In genomic region chr2:159615187-159615935, GRCh38 we compare ENCODE assay signal across 8 cellular contexts. TPM values are rescaled to one million over a fixed set of nuclear protein-coding genes. Genes with fewer than 3 reads are reported as not detected.
DNase-seq lines count a peak whose midpoint lies in the region; ATAC-seq and TF ChIP-seq lines count a peak whose summit lies in the region.

No MANE protein-coding gene starts in this region.

- peak overlapping the region; percentile 93; the same call in 2 of the 3 replicates for H2BK15ac ChIP-seq in IMR-90 (ENCODE audit: low read depth, low read length)

- H3K9ac ChIP-seq in IMR-90 (ENCODE audit: low read depth, low read length) (peak overlapping the region; percentile 97), muscle layer of colon (ENCODE audit: low read length) (peak overlapping the region; percentile 99)

- TF ChIP-seq RAD21 in IMR-90 (IDR thresholded peaks at IDR 0.05; ENCODE audit: low read length): no peak

- no peaks in the 10 kb centered on the region for H4K20me1 ChIP-seq in IMR-90 (ENCODE audit: insufficient read depth, low read length)

- in situ Hi-C loops in IMR-90 (cut with MboI; ENCODE audit: low sequenced_read_pairs): no loop called here

- TF ChIP-seq CTCF in IMR-90 (conservative IDR thresholded peaks at IDR 0.05; ENCODE audit: low read depth, low read length): no peak

- intact Hi-C loops in IMR-90 (cut with micrococcal nuclease): loop anchor here (10.0 kb wide), 1 partner anchor 481 kb away; no protein-coding TSS in a partner anchor

- peak overlapping the region; percentile 59 to 96; a peak in 3 of 4 replicates for H4K8ac ChIP-seq in IMR-90 (ENCODE audit: low read depth in 2 of 2, low read length in 2 of 2)

- peak overlapping the region; percentile 88 for H2AFZ ChIP-seq in IMR-90 (replicated peaks; ENCODE audit: low read length, poor library complexity)

- H3K56ac ChIP-seq in IMR-90 (ENCODE audit: extremely low read depth, insufficient read depth, low read length): peak overlapping the region; percentile 95

- H3K4me1 ChIP-seq in IMR-90 (ENCODE audit: control insufficient read depth, insufficient read depth, low read length) (no peaks in the 10 kb centered on the region; the same call in 1 of the 2 replicates), muscle layer of colon (ENCODE audit: insufficient read depth, low read length) (peaks cover 25% of the 10 kb centered on the region)

- H3K27ac ChIP-seq in IMR-90 (ENCODE audit: insufficient read depth, low read length): peak overlapping the region; percentile 98
- H3K27ac ChIP-seq in muscle layer of colon (ENCODE audit: low read depth, low read length): peak overlapping the region; percentile 96

- peaks cover 15% of the 10 kb centered on the region for H3K4me1 Mint-ChIP-seq in stimulated activated naive CD8-positive, alpha-beta T cell treated with anti-CD3 and anti-CD28 coated beads, Interleukin-15, Interleukin-2, amounts not matched to agents 100 ng/mL and 50 ng/mL, for 24 hours (ENCODE audit: low read depth)

- H3K9me3 ChIP-seq in IMR-90 (ENCODE audit: control insufficient read depth, insufficient read depth, low read length) (no peaks in the 10 kb centered on the region), muscle layer of colon (ENCODE audit: low read length) (no peaks in the 10 kb centered on the region)

- peak overlapping the region; percentile 68 for H3K27ac Mint-ChIP-seq in stimulated activated naive CD8-positive, alpha-beta T cell treated with anti-CD3 and anti-CD28 coated beads, Interleukin-15, Interleukin-2, amounts not matched to agents 100 ng/mL and 50 ng/mL, for 24 hours

- peak overlapping the region; percentile 88 for H3K4me3 ChIP-seq in IMR-90 (ENCODE audit: insufficient read depth, low read depth, low read length)
- H3K4me3 ChIP-seq in muscle layer of colon (ENCODE audit: low read depth in 1 of 2, low read length in 2 of 2): peak overlapping the region; percentile 77 to 94

- dilution Hi-C loops in IMR-90 (cut with HindIII; ENCODE audit: low sequenced_read_pairs, unreplicated experiment): no loop called here

- H4K91ac ChIP-seq in IMR-90 (ENCODE audit: insufficient read depth, low read depth, low read length): peak overlapping the region; percentile 94

- H2BK20ac ChIP-seq in IMR-90 (ENCODE audit: low read depth, low read length): peak overlapping the region; percentile 60

- peak overlapping the region; percentile 90 for H3K14ac ChIP-seq in IMR-90 (replicated peaks; ENCODE audit: low read depth, low read length)

- H2BK120ac ChIP-seq in IMR-90 (ENCODE audit: low read depth, low read length): peak overlapping the region; percentile 78

- H3K4ac ChIP-seq in IMR-90 (ENCODE audit: low read depth, low read length): peak overlapping the region; percentile 92

- CTCF ChIA-PET in IMR-90 (lab: Yijun Ruan, JAX): interaction anchor here (0.6 kb wide), 1 partner anchor 26 kb away, joined by 3 read pairs; no protein-coding TSS in a partner anchor

- peak overlapping the region; percentile 61 for H2AK9ac ChIP-seq in IMR-90 (replicated peaks; ENCODE audit: low read depth, low read length, poor library complexity)

- peak; percentile 74 for ATAC-seq in GM21529 (IDR thresholded peaks at IDR 0.05; ENCODE audit: unreplicated experiment)
- ATAC-seq in IMR-90 (ENCODE audit: low read depth): peak; percentile 90

- peak overlapping the region; percentile 97 for H3K18ac ChIP-seq in IMR-90 (ENCODE audit: low read depth, low read length)

- WGBS in IMR-90 (ENCODE audit: extremely low coverage in 2 of 2, insufficient read length in 1 of 2), 2 experiments: no CpG with 5 or more reads among the region's 45 CpGs

- H3K9me1 ChIP-seq in IMR-90 (ENCODE audit: insufficient read depth, low read length): 0 out of 2 replicates have a peak, but pooled peaks cover 3% of the 10 kb centered on the region

- POLR2A ChIA-PET in IMR-90 (lab: Charles Lee; ENCODE audit: unreplicated experiment): interaction anchor here (0.5 to 0.7 kb wide), 9 partner anchors 18 to 541 kb away, joined by 3 to 17 read pairs (median 8); no protein-coding TSS in a partner anchor

- BruUV-seq in IMR-90 (replicated peaks; lab: Mats Ljungman, UMichigan): no TSS peak

- peak overlapping the region; percentile 55; the same call in 1 of the 2 replicates for H2AK5ac ChIP-seq in IMR-90 (ENCODE audit: low read depth, low read length)

- H3K79me1 ChIP-seq in IMR-90 (ENCODE audit: low read depth in 1 of 2, low read length in 2 of 2): peaks cover 0 to 12% of the 10 kb centered on the region in 2 experiments; a peak in 2 of 4 replicates

- H3K23ac ChIP-seq in IMR-90 (ENCODE audit: low read depth, low read length): peak overlapping the region; percentile 97

- peak overlapping the region; percentile 98 for H4K5ac ChIP-seq in IMR-90 (ENCODE audit: low read depth, low read length)

- peak overlapping the region; percentile 87 for H3K4me2 ChIP-seq in IMR-90 (ENCODE audit: low read depth, low read length)

- H3K27me3 ChIP-seq in IMR-90 (ENCODE audit: control insufficient read depth, insufficient read depth, low read length): no peaks in the 10 kb centered on the region
- no peaks in the 10 kb centered on the region for H3K27me3 ChIP-seq in muscle layer of colon (ENCODE audit: control insufficient read depth in 1 of 2, insufficient read depth in 2 of 2, low read length in 2 of 2)

- no peaks in the 10 kb centered on the region for H3K36me3 ChIP-seq in IMR-90 (ENCODE audit: control insufficient read depth, insufficient read depth, low read length)
- H3K36me3 ChIP-seq in muscle layer of colon (ENCODE audit: insufficient read depth, low read length): no peaks in the 10 kb centered on the region

- H3K9me3 Mint-ChIP-seq in stimulated activated naive CD8-positive, alpha-beta T cell treated with anti-CD3 and anti-CD28 coated beads, Interleukin-15, Interleukin-2, amounts not matched to agents 100 ng/mL and 50 ng/mL, for 24 hours: no peaks in the 10 kb centered on the region

- H3K36me3 Mint-ChIP-seq in stimulated activated naive CD8-positive, alpha-beta T cell treated with anti-CD3 and anti-CD28 coated beads, Interleukin-15, Interleukin-2, amounts not matched to agents 100 ng/mL and 50 ng/mL, for 24 hours (ENCODE audit: low read depth): no peaks in the 10 kb centered on the region

- peaks cover 31% of the 10 kb centered on the region for H3K27me3 Mint-ChIP-seq in stimulated activated naive CD8-positive, alpha-beta T cell treated with anti-CD3 and anti-CD28 coated beads, Interleukin-15, Interleukin-2, amounts not matched to agents 100 ng/mL and 50 ng/mL, for 24 hours

- TF ChIP-seq POLR2A in IMR-90 (IDR thresholded peaks at IDR 0.05; ENCODE audit: low read depth, low read length): peak; percentile 64; the same call in 1 of the 2 replicates

- H2BK5ac ChIP-seq in IMR-90 (ENCODE audit: low read depth, low read length, poor library complexity, severe bottlenecking): peak overlapping the region; percentile 95

- peak overlapping the region; percentile 87 for H3K4me3 Mint-ChIP-seq in stimulated activated naive CD8-positive, alpha-beta T cell treated with anti-CD3 and anti-CD28 coated beads, Interleukin-15, Interleukin-2, amounts not matched to agents 100 ng/mL and 50 ng/mL, for 24 hours

- DNase-seq in DMS53 treated with DMSO at 0.1 percent for 48 hours (lab: John Stamatoyannopoulos, UW; ENCODE audit: unreplicated experiment): peak; percentile 85
- DNase-seq in IMR-90: peak; percentile 91
- peak; percentile 92 for DNase-seq in OCI-M1 (lab: John Stamatoyannopoulos, UW)
- DNase-seq in activated T-helper 1 cell treated with Interleukin-2 at 50 U/mL for 16 hours (ENCODE audit: low read depth): peak; percentile 3
- peak; percentile 91 for DNase-seq in fibroblast of gingiva (ENCODE audit: low read depth)

TF ChIP-seq in IMR-90, 13 proteins besides CTCF, POLR2A, EP300 and RAD21:
- TF ChIP-seq MAZ (IDR thresholded peaks at IDR 0.05; ENCODE audit: borderline replicate concordance, low read depth, low read length): peak; percentile 77; the same call in 1 of the 2 replicates
- TF ChIP-seq MXI1 (IDR thresholded peaks at IDR 0.05; ENCODE audit: borderline replicate concordance, low read depth, low read length): no peak

RNA-seq across cellular contexts. Expression of gene BAZ2B, which starts 1.0 kb away (rescaled TPM):
- 42.1 and 49.7 TPM in 2 replicates for total RNA-seq in IMR-90 (2012; rRNA removed)
- polyA plus RNA-seq in IMR-90 (2012; rRNA removed): 8.9 and 9.0 TPM in 2 replicates
- polyA plus RNA-seq in IMR-90 (2012; cell fraction: cytosol; rRNA removed): 1.9 and 3.0 TPM in 2 replicates
- 2.6 and 23.5 TPM in 2 replicates for polyA plus RNA-seq in IMR-90 (2012; cell fraction: nucleus; rRNA removed; ENCODE audit: low replicate concordance)

Comparison
In these comparisons a context has a peak if more than half of its experiments do, and no peak if none do; other contexts are left out.
1. Peak in every context shown above with its lines: DNase-seq, ATAC-seq, H3K4me3 ChIP-seq and H3K27ac ChIP-seq.
2. DNase-seq: peak in every context shown above with its lines; median percentile 92 in OCI-M1; 91 in IMR-90; 91 in fibroblast of gingiva; 85 in DMS53 treated with DMSO at 0.1 percent for 48 hours; 3 in activated T-helper 1 cell treated with Interleukin-2 at 50 U/mL for 16 hours.